ENCODE assay signal across 17 cellular contexts in genomic region chr2:203400805-203401585, GRCh38.
DNase-seq lines count a peak whose midpoint lies in the region; ATAC-seq and TF ChIP-seq lines count a peak whose summit lies in the region.
"Had no signal": no experiment of that assay in that cellular context is flagged by ENCODE, and none has a peak within 500 bp of the region (broad histone marks: within the 10 kb centered on the region; RNA-seq: fewer than 3 reads in every experiment).

No MANE protein-coding gene starts in this region.

- DNase-seq in iris pigment epithelial cell (ENCODE audit: low read depth) (peak; percentile 70), NCI-H82 (lab: John Stamatoyannopoulos, UW) (no peak), left lobe of liver (ENCODE audit: low spot score) (no peak), T-helper 2 cell (no peak)
- no peak for DNase-seq in activated T-cell treated with anti-CD3 and anti-CD28 coated beads, Interleukin-2, amount 50 U/mL, for 24 hours
- DNase-seq: dorsolateral prefrontal cortex, NCI-H1417 treated with DMSO at 0.1 percent for 48 hours, NCI-H2171, NCI-H774, Peyer's patch, thyroid gland had no signal

- H3K36me3 Mint-ChIP-seq in activated T-helper 17 cell treated with anti-CD3 and anti-CD28 coated beads, Interleukin-2, amount 50 U/mL, for 72 hours (ENCODE audit: low read depth), result peaks cover 44% of the 10 kb centered on the region
- peaks cover 44% of the 10 kb centered on the region for H3K36me3 Mint-ChIP-seq in activated T-cell treated with anti-CD3 and anti-CD28 coated beads, Interleukin-2, amount 50 U/mL, for 24 hours (ENCODE audit: low read depth)

- H3K9me3 ChIP-seq in HEK293 (ENCODE audit: control insufficient read depth, insufficient read depth, low read depth, low read length), result no peaks in the 10 kb centered on the region
- H3K9me3 ChIP-seq: HAP-1, Peyer's patch, thyroid gland had no signal

- H3K27me3 Mint-ChIP-seq in activated T-helper 17 cell treated with anti-CD3 and anti-CD28 coated beads, Interleukin-2, amount 50 U/mL, for 72 hours, result no peaks in the 10 kb centered on the region
- no peaks in the 10 kb centered on the region for H3K27me3 Mint-ChIP-seq in activated T-cell treated with anti-CD3 and anti-CD28 coated beads, Interleukin-2, amount 50 U/mL, for 24 hours
- H3K27me3 Mint-ChIP-seq: activated naive CD8-positive, alpha-beta T cell had no signal

- ATAC-seq in activated T-helper 17 cell treated with anti-CD3 and anti-CD28 coated beads, Interleukin-2, amount 50 U/mL, for 72 hours (replicated peaks), result no peak
- ATAC-seq in left lobe of liver, result no peak

- no peaks in the 10 kb centered on the region for H3K9me3 Mint-ChIP-seq in activated T-helper 17 cell treated with anti-CD3 and anti-CD28 coated beads, Interleukin-2, amount 50 U/mL, for 72 hours
- no peaks in the 10 kb centered on the region for H3K9me3 Mint-ChIP-seq in activated T-cell treated with anti-CD3 and anti-CD28 coated beads, Interleukin-2, amount 50 U/mL, for 24 hours

- H3K4me1 ChIP-seq in HEK293 (ENCODE audit: control insufficient read depth, insufficient read depth, low read length), result no peaks in the 10 kb centered on the region
- H3K4me1 ChIP-seq: HAP-1, Peyer's patch had no signal

- H3K27ac Mint-ChIP-seq in activated T-helper 17 cell treated with anti-CD3 and anti-CD28 coated beads, Interleukin-2, amount 50 U/mL, for 72 hours, result peak overlapping the region; percentile 5
- no peak overlapping the region for H3K27ac Mint-ChIP-seq in activated T-cell treated with anti-CD3 and anti-CD28 coated beads, Interleukin-2, amount 50 U/mL, for 24 hours
- H3K27ac Mint-ChIP-seq: activated naive CD8-positive, alpha-beta T cell; CD14-positive monocyte had no signal

- H3K27ac ChIP-seq in HEK293 (ENCODE audit: extremely low read depth, low read depth, low read length), result no peak overlapping the region
- H3K27ac ChIP-seq: dorsolateral prefrontal cortex, Peyer's patch, thyroid gland had no signal

- peaks cover 3% of the 10 kb centered on the region for H3K4me1 Mint-ChIP-seq in activated T-helper 17 cell treated with anti-CD3 and anti-CD28 coated beads, Interleukin-2, amount 50 U/mL, for 72 hours
- H3K4me1 Mint-ChIP-seq in activated T-cell treated with anti-CD3 and anti-CD28 coated beads, Interleukin-2, amount 50 U/mL, for 24 hours (ENCODE audit: low read depth), result no peaks in the 10 kb centered on the region

- H3K36me3 ChIP-seq in HEK293 (ENCODE audit: control insufficient read depth in 2 of 2, insufficient read depth in 1 of 2, low read length in 2 of 2), result peaks cover 17 to 43% of the 10 kb centered on the region in 2 experiments

- CTCF ChIA-PET in HEK293 (lab: Yijun Ruan, JAX), result no interaction called here

- POLR2A ChIA-PET in HEK293 (lab: Yijun Ruan, JAX), result no interaction called here

- no peak overlapping the region for H3K4me3 Mint-ChIP-seq in activated T-helper 17 cell treated with anti-CD3 and anti-CD28 coated beads, Interleukin-2, amount 50 U/mL, for 72 hours
- no peak overlapping the region for H3K4me3 Mint-ChIP-seq in activated T-cell treated with anti-CD3 and anti-CD28 coated beads, Interleukin-2, amount 50 U/mL, for 24 hours
- H3K4me3 Mint-ChIP-seq: activated naive CD8-positive, alpha-beta T cell; CD14-positive monocyte had no signal

- no peak for TF ChIP-seq CTCF in HEK293 (tag by site-specific recombination; IDR thresholded peaks at IDR 0.05)

- no peak overlapping the region for H3K4me3 ChIP-seq in HEK293 (ENCODE audit: low read depth, low read length)
- H3K4me3 ChIP-seq: dorsolateral prefrontal cortex, HAP-1, Peyer's patch, smooth muscle cell, thyroid gland had no signal

TF ChIP-seq in HEK293, 187 proteins besides CTCF, POLR2A, EP300 and RAD21:
- no peak for TF ChIP-seq ZNF548 (tag by site-specific recombination; IDR thresholded peaks at IDR 0.05)
- peak; percentile 97 for TF ChIP-seq PRDM1 (tag by site-specific recombination; IDR thresholded peaks at IDR 0.05)
- TF ChIP-seq TRIM28 (IDR thresholded peaks at IDR 0.05; ENCODE audit: borderline replicate concordance, low read length), result no peak
- TF ChIP-seq GLI4 (tag by site-specific recombination; IDR thresholded peaks at IDR 0.05), result no peak
- TF ChIP-seq KLF1 (tag by site-specific recombination; IDR thresholded peaks at IDR 0.05), result no peak
- TF ChIP-seq ZNF510 (tag by site-specific recombination; IDR thresholded peaks at IDR 0.05; ENCODE audit: insufficient replicate concordance), result no peak
- no peak for TF ChIP-seq ZNF184 (tag by site-specific recombination; IDR thresholded peaks at IDR 0.05)
TF ChIP-seq in HEK293: peak in this region for 1.
